Comparison of ENCODE assay signal across 10 cellular contexts in the genomic region with DNA sequence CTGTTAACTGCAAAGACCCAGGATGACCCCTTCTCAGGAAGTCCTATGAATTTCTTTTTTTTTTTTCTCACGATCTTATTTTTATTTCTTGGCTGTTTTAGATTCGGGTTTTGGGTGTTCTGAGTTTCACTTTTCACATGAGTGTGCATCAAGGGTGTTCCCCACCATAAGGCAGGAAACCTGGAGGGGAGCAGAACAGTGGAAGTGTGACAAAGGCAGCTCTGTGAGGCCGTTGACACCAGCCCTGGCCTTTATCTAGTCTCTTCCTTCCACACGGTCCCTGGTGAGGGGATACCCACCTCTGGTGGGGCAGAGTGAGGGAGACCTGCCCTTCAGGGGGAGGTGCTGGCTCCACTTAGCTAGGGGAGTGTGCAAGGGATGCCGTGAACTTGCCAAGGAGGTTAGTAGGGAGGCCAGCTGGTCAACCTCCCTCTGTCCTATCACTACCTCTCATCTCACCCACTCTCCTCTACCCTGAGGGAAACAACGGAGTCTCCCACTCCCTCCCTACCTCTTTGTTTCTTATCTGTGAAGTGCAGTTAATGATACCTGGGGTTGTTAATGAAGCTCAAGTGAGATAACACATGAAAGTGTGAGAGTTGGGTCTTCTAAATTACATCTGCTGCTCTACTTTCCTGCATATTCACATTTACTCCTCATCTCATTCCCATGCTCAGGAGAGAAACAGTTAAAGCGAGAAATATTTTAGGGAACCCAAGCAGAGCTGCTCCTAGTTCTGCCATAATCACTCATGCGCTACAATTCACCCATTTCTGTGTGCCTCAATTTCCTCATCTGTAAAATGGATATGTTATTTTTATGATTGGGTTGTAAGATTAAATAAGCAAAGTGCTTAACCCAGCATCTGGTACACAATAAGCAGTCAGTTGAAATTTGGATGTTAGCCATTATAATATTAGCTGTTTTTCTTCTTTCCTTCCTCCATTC. TPM values are rescaled to one million over a fixed set of nuclear protein-coding genes. Genes with fewer than 3 reads are reported as not detected.
DNase-seq lines count a peak whose midpoint lies in the region; ATAC-seq, FAIRE-seq and TF ChIP-seq lines count a peak whose summit lies in the region.
"Had no signal": no experiment of that assay in that cellular context is flagged by ENCODE, and none has a peak within 500 bp of the region (broad histone marks: within the 10 kb centered on the region; RNA-seq: fewer than 3 reads in every experiment).

No MANE protein-coding gene starts in this region.

- H3K4me1 ChIP-seq in Peyer's patch (peaks cover 0 to 60% (median 4%) of the 10 kb centered on the region in 4 donors), fibroblast of lung (ENCODE audit: control insufficient read depth, extremely low read depth, insufficient read depth, low read length) (peaks cover 26% of the 10 kb centered on the region)

- no peak overlapping the region for H3K4me2 ChIP-seq in fibroblast of lung (ENCODE audit: extremely low read depth, insufficient read depth, low read length)

- FAIRE-seq in RCC 7860 (lab: Jason Lieb, UNC) = no peak

- H2AFZ ChIP-seq in fibroblast of lung (ENCODE audit: low read length) = peak overlapping the region; percentile 57

- TF ChIP-seq CTCF in GM12864 (IDR thresholded peaks at IDR 0.05; ENCODE audit: low read depth, low read length, missing control alignments) (no peak), Peyer's patch (IDR thresholded peaks at IDR 0.05) (no peak), fibroblast of lung (conservative IDR thresholded peaks at IDR 0.05 in 1 of 2, IDR thresholded peaks at IDR 0.05 in 1 of 2; ENCODE audit: low read depth in 1 of 2, low read length in 2 of 2) (no peak)

- H3K9me3 ChIP-seq in Peyer's patch (no peaks in the 10 kb centered on the region), fibroblast of lung (ENCODE audit: control insufficient read depth, insufficient read depth, low read depth, low read length) (no peaks in the 10 kb centered on the region)
- H3K9me3 ChIP-seq: adrenal gland had no signal

- H3K79me2 ChIP-seq in fibroblast of lung (ENCODE audit: control insufficient read depth, insufficient read depth, low read length) = peaks cover 7% of the 10 kb centered on the region

- H3K9ac ChIP-seq in fibroblast of lung (ENCODE audit: insufficient read depth, low read length) = no peak overlapping the region

- TF ChIP-seq POLR2A in Peyer's patch (IDR thresholded peaks at IDR 0.05) = no peak

- H3K4me3 ChIP-seq in GM12864 (ENCODE audit: low read depth, low read length) (peak overlapping the region; percentile 19; the same call in 1 of the 2 replicates), Peyer's patch (no peak overlapping the region), fibroblast of lung (replicated peaks in 1 of 4; ENCODE audit: control extremely low read depth in 1 of 4, insufficient read depth in 1 of 4, low read depth in 3 of 4, low read length in 4 of 4) (no peak overlapping the region)
- H3K4me3 ChIP-seq: adrenal gland had no signal

- intact Hi-C loops in Right ventricle myocardium superior (cut with DNase I) = no loop called here

- H3K36me3 ChIP-seq in Peyer's patch (no peaks in the 10 kb centered on the region), fibroblast of lung (ENCODE audit: control insufficient read depth, insufficient read depth, low read length) (peaks cover 2% of the 10 kb centered on the region)
- H3K36me3 ChIP-seq: adrenal gland had no signal

- H3K27ac ChIP-seq in Peyer's patch = peak overlapping the region; percentile 2 to 78 (median 62)
- peak overlapping the region; percentile 24 for H3K27ac ChIP-seq in fibroblast of lung (ENCODE audit: insufficient read depth, low read length)
- H3K27ac ChIP-seq: adrenal gland had no signal

- ATAC-seq in GM21515 (IDR thresholded peaks at IDR 0.05; ENCODE audit: unreplicated experiment) = peak; percentile 31
- no peak for ATAC-seq in Right ventricle myocardium superior (ENCODE audit: poor library complexity)
- no peak for ATAC-seq in GM21528 (IDR thresholded peaks at IDR 0.05; ENCODE audit: low FRiP score, unreplicated experiment)

- H3K27me3 ChIP-seq in Peyer's patch (peaks cover 0 to 7% of the 10 kb centered on the region in 2 donors), fibroblast of lung (ENCODE audit: control insufficient read depth, insufficient read depth, low read length) (no peaks in the 10 kb centered on the region)
- H3K27me3 ChIP-seq: adrenal gland had no signal

- DNase-seq in GM12864 (ENCODE audit: low read depth) (no peak), Peyer's patch (no peak), fibroblast of lung (ENCODE audit: low read depth in 2 of 2) (no peak), nucleus accumbens (lab: John Stamatoyannopoulos, UW) (no peak), RCC 7860 (ENCODE audit: low spot score) (no peak), Right ventricle myocardium superior (no peak)
- DNase-seq: NCI-H2107 had no signal

- H4K20me1 ChIP-seq in fibroblast of lung (ENCODE audit: control insufficient read depth, extremely low read depth, insufficient read depth, low read length) = no peaks in the 10 kb centered on the region

RNA-seq across cellular contexts. Expression of a gene that starts 4.4 kb away (rescaled TPM):
- total RNA-seq in Peyer's patch = 10 to 100 TPM; 31.4 to 82.0 (median 54.9) TPM
- 25.9 and 115 TPM in 2 replicates for total RNA-seq in fibroblast of lung
- polyA plus RNA-seq in fibroblast of lung = 25.2 and 74.2 TPM in 2 replicates
- 29.2 and 74.1 TPM in 2 replicates for polyA plus RNA-seq in fibroblast of lung (2012)
- polyA minus RNA-seq in fibroblast of lung (ENCODE audit: low replicate concordance) = 28.5 and 191 TPM in 2 replicates
- 0.62 TPM for total RNA-seq in Right ventricle myocardium superior

RNA-seq across cellular contexts. Expression of a gene that starts 29.1 kb away (rescaled TPM):
- 10 to 100 TPM in 1 of 4 donors, 1 to 10 TPM in 3; 1.9 to 49.5 (median 7.1) TPM for total RNA-seq in Peyer's patch
- total RNA-seq in fibroblast of lung = 3.3 and 7.3 TPM in 2 replicates
- 4.9 and 12.4 TPM in 2 replicates for polyA plus RNA-seq in fibroblast of lung
- 3.2 and 6.9 TPM in 2 replicates for polyA plus RNA-seq in fibroblast of lung (2012)
- polyA minus RNA-seq in fibroblast of lung (ENCODE audit: low replicate concordance) = 8.6 and 11.3 TPM in 2 replicates
- total RNA-seq in Right ventricle myocardium superior = 0.89 TPM

RNA-seq across cellular contexts. Expression of a gene that starts 49.1 kb away (rescaled TPM):
- total RNA-seq in Peyer's patch = not detected
- total RNA-seq in fibroblast of lung = not detected in 2 replicates
- not detected in 2 replicates for polyA plus RNA-seq in fibroblast of lung
- not detected in 2 replicates for polyA plus RNA-seq in fibroblast of lung (2012)
- not detected in 2 replicates for polyA minus RNA-seq in fibroblast of lung (ENCODE audit: low replicate concordance)
- not detected for total RNA-seq in Right ventricle myocardium superior

Comparison
In these comparisons a context has a peak if more than half of its experiments do, and no peak if none do; other contexts are left out.
1. RNA of a gene that starts 4.4 kb away (total RNA-seq): 25.9 to 115 TPM in fibroblast of lung and 31.4 to 82.0 TPM in Peyer's patch; 0.62 TPM in Right ventricle myocardium superior (single experiment); every median in the first group is over 10 times any median in the second.